Comparison of ENCODE assay signal across 33 cellular contexts in the genomic region with DNA sequence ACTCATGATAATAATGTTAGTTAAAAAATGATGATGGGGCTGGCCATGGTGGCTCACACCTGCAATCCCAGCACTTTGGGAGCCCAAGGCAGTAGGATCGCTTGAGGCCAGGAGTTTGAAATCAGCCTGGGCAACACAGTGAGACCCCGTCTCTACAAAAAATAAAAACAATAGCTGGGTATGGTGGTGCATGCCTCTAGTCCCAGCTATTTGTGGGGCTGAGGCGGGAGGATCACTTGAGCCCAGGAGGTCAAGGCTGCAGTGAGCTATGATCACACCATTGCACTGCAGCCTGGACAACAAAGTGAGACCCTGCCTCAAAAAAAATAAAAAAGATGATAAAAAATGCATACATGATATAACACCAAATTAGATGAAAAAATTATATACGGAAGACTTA. TPM values are rescaled to one million over a fixed set of nuclear protein-coding genes. Genes with fewer than 3 reads are reported as not detected.
"Had no signal": no experiment of that assay in that cellular context is flagged by ENCODE, and none has a peak within 500 bp of the region (broad histone marks: within the 10 kb centered on the region; RNA-seq: fewer than 3 reads in every experiment).

No MANE protein-coding gene starts in this region.

- H3K4me1 Mint-ChIP-seq: neural progenitor cell had no signal

- H3K4me3 Mint-ChIP-seq: naive thymus-derived CD4-positive, alpha-beta T cell; natural killer cell; neural progenitor cell; stimulated activated memory B cell treated with anti-CD40 and anti-IgM and Interleukin-4, amounts not matched to agents 10 μg/mL and 1 μg/mL and 100 μg/mL, for 72 hours; stimulated activated naive CD8-positive, alpha-beta T cell treated with anti-CD3 and anti-CD28 coated beads, Interleukin-15, Interleukin-2, amounts not matched to agents 100 ng/mL and 50 ng/mL, for 24 hours; type B pancreatic cell had no signal

- H3K4me3 ChIP-seq: neural progenitor cell, ovary, psoas muscle, skin epidermis, smooth muscle cell, spleen, suprapubic skin, testis, tibial artery, transverse colon, vagina had no signal

- H3K27me3 ChIP-seq: neural progenitor cell, ovary, spleen, suprapubic skin, testis, tibial artery, transverse colon, vagina had no signal

- H3K4me2 ChIP-seq: neural progenitor cell, smooth muscle cell had no signal

- H3K36me3 ChIP-seq: neural progenitor cell, ovary had no signal

- H3K27me3 Mint-ChIP-seq: naive thymus-derived CD4-positive, alpha-beta T cell; progenitor cell of endocrine pancreas; stimulated activated memory B cell treated with anti-CD40 and anti-IgM and Interleukin-4, amounts not matched to agents 10 μg/mL and 1 μg/mL and 100 μg/mL, for 72 hours; stimulated activated naive CD8-positive, alpha-beta T cell treated with anti-CD3 and anti-CD28 coated beads, Interleukin-15, Interleukin-2, amounts not matched to agents 100 ng/mL and 50 ng/mL, for 24 hours; type B pancreatic cell had no signal

- H3K27ac ChIP-seq: neural progenitor cell, ovary, parathyroid adenoma, psoas muscle, spleen, suprapubic skin, testis, tibial artery, transverse colon, vagina had no signal

- H3K9me3 ChIP-seq: ovary, psoas muscle, spleen, suprapubic skin, testis, tibial artery, transverse colon, vagina had no signal

- H2AFZ ChIP-seq: neural progenitor cell, parathyroid adenoma had no signal

- H3K79me2 ChIP-seq: parathyroid adenoma had no signal

- H3K9ac ChIP-seq: neural progenitor cell, parathyroid adenoma had no signal

- H3K27ac Mint-ChIP-seq: naive thymus-derived CD4-positive, alpha-beta T cell; natural killer cell; nephron; neural progenitor cell; progenitor cell of endocrine pancreas; stimulated activated memory B cell treated with anti-CD40 and anti-IgM and Interleukin-4, amounts not matched to agents 10 μg/mL and 1 μg/mL and 100 μg/mL, for 72 hours; stimulated activated naive CD8-positive, alpha-beta T cell treated with anti-CD3 and anti-CD28 coated beads, Interleukin-15, Interleukin-2, amounts not matched to agents 100 ng/mL and 50 ng/mL, for 24 hours; type B pancreatic cell had no signal

- H3K9me3 Mint-ChIP-seq: naive thymus-derived CD4-positive, alpha-beta T cell; natural killer cell; nephron; neural progenitor cell; stimulated activated memory B cell treated with anti-CD40 and anti-IgM and Interleukin-4, amounts not matched to agents 10 μg/mL and 1 μg/mL and 100 μg/mL, for 72 hours; stimulated activated naive CD8-positive, alpha-beta T cell treated with anti-CD3 and anti-CD28 coated beads, Interleukin-15, Interleukin-2, amounts not matched to agents 100 ng/mL and 50 ng/mL, for 24 hours; type B pancreatic cell had no signal

- DNase-seq: naive thymus-derived CD4-positive, alpha-beta T cell; natural killer cell; occipital lobe; ovary; posterior cingulate gyrus; psoas muscle; right cardiac atrium; spleen; stimulated activated CD4-positive, alpha-beta T cell treated with anti-CD3 and anti-CD28 coated beads, Interleukin-12 subunit alpha, Interleukin-12 subunit beta, amount 100 ng/mL, for 4 hours; stimulated activated CD4-positive, alpha-beta T cell treated with anti-CD3 and anti-CD28 coated beads, Interleukin-1b, Interleukin-23, amount 100 ng/mL, for 48 hours; stimulated activated CD4-positive, alpha-beta T cell treated with anti-CD3 and anti-CD28 coated beads, Interleukin-4, amount 100 ng/mL, for 1 hour; stimulated activated CD4-positive, alpha-beta T cell treated with anti-CD3 and anti-CD28 coated beads, Interleukin-4, amount 100 ng/mL, for 4 hours; stimulated activated CD8-positive, alpha-beta memory T cell treated with anti-CD3 and anti-CD28 coated beads, Interleukin-4, amount 100 ng/mL, for 48 hours; stimulated activated naive CD4-positive, alpha-beta T cell; substantia nigra; testis; tibial artery; transverse colon had no signal

- ATAC-seq: naive thymus-derived CD4-positive, alpha-beta T cell; natural killer cell; psoas muscle; right cardiac atrium; sciatic nerve; stimulated activated memory B cell treated with anti-CD40 and anti-IgM and Interleukin-4, amounts not matched to agents 10 μg/mL and 1 μg/mL and 100 μg/mL, for 72 hours had no signal

RNA-seq across cellular contexts. Expression of gene CLDN19, which starts 21.5 kb away (rescaled TPM):
- total RNA-seq: naive thymus-derived CD4-positive, alpha-beta T cell; natural killer cell; occipital lobe; osteoblast; psoas muscle; right cardiac atrium; ureter; vagina had no signal

RNA-seq across cellular contexts. Expression of gene TMEM269, which starts 23.2 kb away (rescaled TPM):
- total RNA-seq: renal cortical epithelial cell, vagina had no signal
